Comparison of ENCODE assay signal across 8 cellular contexts in the genomic region with DNA sequence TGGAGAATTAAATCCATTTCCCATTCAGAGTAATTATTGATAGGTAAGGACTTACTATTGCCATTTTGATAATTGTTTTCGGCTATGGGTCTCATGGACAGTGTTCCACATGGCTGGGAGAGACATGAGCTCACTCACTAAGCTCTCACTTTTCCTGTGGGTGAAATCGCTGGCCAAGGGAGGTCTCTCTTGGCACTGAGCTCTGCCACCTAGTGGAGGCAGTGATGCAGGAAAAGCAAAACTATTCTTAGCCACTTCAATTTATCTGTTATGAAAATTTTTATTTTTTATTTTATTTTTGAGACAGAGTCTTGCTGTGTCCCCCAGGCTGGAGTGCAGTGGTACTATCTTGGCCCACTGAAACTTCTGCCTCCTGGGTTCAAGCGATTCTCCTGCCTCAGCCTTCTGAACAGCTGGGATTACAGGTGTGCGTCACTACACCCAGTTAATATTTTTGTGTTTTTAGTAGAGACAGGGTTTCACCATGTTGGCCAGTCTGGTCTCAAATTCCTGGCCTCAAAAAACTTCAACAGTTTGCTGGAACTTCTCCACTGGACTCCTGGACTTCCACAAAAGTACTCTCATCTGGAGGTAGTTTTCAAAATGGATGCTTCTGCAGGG. TPM values are rescaled to one million over a fixed set of nuclear protein-coding genes. Genes with fewer than 3 reads are reported as not detected.
DNase-seq lines count a peak whose midpoint lies in the region; ATAC-seq and TF ChIP-seq lines count a peak whose summit lies in the region.

No MANE protein-coding gene starts in this region.

- H3K4me1 Mint-ChIP-seq in CD4-positive, alpha-beta memory T cell, result peaks cover 6 to 18% (median 13%) of the 10 kb centered on the region in 4 donors
- H3K4me1 Mint-ChIP-seq in HFFc6 (ENCODE audit: low read depth) (peaks cover 32% of the 10 kb centered on the region), endothelial cell (ENCODE audit: unreplicated experiment) (peaks cover 8% of the 10 kb centered on the region)
- peaks cover 10% of the 10 kb centered on the region for H3K4me1 Mint-ChIP-seq in activated CD8-positive, alpha-beta T cell treated with anti-CD3 and anti-CD28 coated beads for 36 hours (ENCODE audit: low read depth)
- peaks cover 12 to 18% of the 10 kb centered on the region in 2 donors for H3K4me1 Mint-ChIP-seq in stimulated activated naive B cell treated with anti-CD40 and anti-IgM and Interleukin-4, amounts not matched to agents 10 μg/mL and 1 μg/mL and 100 μg/mL, for 72 hours

- peaks cover 6 to 10% of the 10 kb centered on the region in 2 donors for H3K27me3 Mint-ChIP-seq in CD4-positive, alpha-beta memory T cell
- H3K27me3 Mint-ChIP-seq in HFFc6 (ENCODE audit: insufficient read depth) (no peaks in the 10 kb centered on the region; the same call in 1 of the 2 replicates), endothelial cell (ENCODE audit: unreplicated experiment) (peaks cover 4% of the 10 kb centered on the region)
- H3K27me3 Mint-ChIP-seq in activated CD8-positive, alpha-beta T cell treated with anti-CD3 and anti-CD28 coated beads for 36 hours, result peaks cover 11% of the 10 kb centered on the region
- peaks cover 0 to 4% of the 10 kb centered on the region in 2 donors for H3K27me3 Mint-ChIP-seq in stimulated activated naive B cell treated with anti-CD40 and anti-IgM and Interleukin-4, amounts not matched to agents 10 μg/mL and 1 μg/mL and 100 μg/mL, for 72 hours

- POLR2A ChIA-PET in CD4-positive, alpha-beta memory T cell (lab: Charles Lee; ENCODE audit: partially characterized antibody), result interaction anchor here (1.1 to 1.4 kb wide), 2 partner anchors 43 to 56 kb away, joined by 5 to 6 read pairs; a partner anchor contains a TSS
- POLR2A ChIA-PET in activated CD8-positive, alpha-beta T cell treated with anti-CD3 and anti-CD28 coated beads for 36 hours (lab: Charles Lee), result interaction anchor here (1.6 kb wide), 1 partner anchor 56 kb away, joined by 5 read pairs; a partner anchor contains a TSS

- H3K9me3 Mint-ChIP-seq in CD4-positive, alpha-beta memory T cell, result no peaks in the 10 kb centered on the region
- H3K9me3 Mint-ChIP-seq in HFFc6 (no peaks in the 10 kb centered on the region), endothelial cell (ENCODE audit: unreplicated experiment) (no peaks in the 10 kb centered on the region)
- no peaks in the 10 kb centered on the region for H3K9me3 Mint-ChIP-seq in activated CD8-positive, alpha-beta T cell treated with anti-CD3 and anti-CD28 coated beads for 36 hours
- H3K9me3 Mint-ChIP-seq in stimulated activated naive B cell treated with anti-CD40 and anti-IgM and Interleukin-4, amounts not matched to agents 10 μg/mL and 1 μg/mL and 100 μg/mL, for 72 hours, result no peaks in the 10 kb centered on the region

- peaks cover 0 to 8% of the 10 kb centered on the region in 2 donors for H3K36me3 Mint-ChIP-seq in CD4-positive, alpha-beta memory T cell
- no peaks in the 10 kb centered on the region for H3K36me3 Mint-ChIP-seq in HFFc6 (ENCODE audit: low read depth)
- H3K36me3 Mint-ChIP-seq in activated CD8-positive, alpha-beta T cell treated with anti-CD3 and anti-CD28 coated beads for 36 hours (ENCODE audit: low read depth), result no peaks in the 10 kb centered on the region
- H3K36me3 Mint-ChIP-seq in endothelial cell (ENCODE audit: low read depth, unreplicated experiment), result no peaks in the 10 kb centered on the region
- no peaks in the 10 kb centered on the region for H3K36me3 Mint-ChIP-seq in stimulated activated naive B cell treated with anti-CD40 and anti-IgM and Interleukin-4, amounts not matched to agents 10 μg/mL and 1 μg/mL and 100 μg/mL, for 72 hours

- CTCF ChIA-PET in CD4-positive, alpha-beta memory T cell (lab: Charles Lee; ENCODE audit: partially characterized antibody), result interaction anchor here (0.7 to 3.7 kb wide), 42 partner anchors 8 to 854 kb away, joined by 3 to 81 read pairs (median 4); a partner anchor contains a TSS
- CTCF ChIA-PET in activated CD8-positive, alpha-beta T cell treated with anti-CD3 and anti-CD28 coated beads for 36 hours (lab: Charles Lee), result interaction anchor here (0.6 to 2.4 kb wide), 60 partner anchors 7 to 546 kb away, joined by 3 to 51 read pairs (median 3); a partner anchor contains a TSS

- no peaks in the 10 kb centered on the region for H3K9me3 ChIP-seq in CD4-positive, alpha-beta memory T cell (ENCODE audit: control insufficient read depth in 1 of 2, low read length in 2 of 2)

- no peak overlapping the region for H3K27ac ChIP-seq in CD4-positive, alpha-beta memory T cell (ENCODE audit: low read depth, low read length)

- no peak overlapping the region for H3K4me3 ChIP-seq in CD4-positive, alpha-beta memory T cell (ENCODE audit: low read length in 2 of 2)

- intact Hi-C loops in CD4-positive, alpha-beta memory T cell (cut with micrococcal nuclease), result loop anchor here (1.0 to 10.0 kb wide), 3 partner anchors 244 to 688 kb away; no protein-coding TSS in a partner anchor
- intact Hi-C loops in activated CD8-positive, alpha-beta T cell treated with anti-CD3 and anti-CD28 coated beads for 36 hours (cut with micrococcal nuclease), result no loop called here

- no peak overlapping the region for H3K4me3 Mint-ChIP-seq in CD4-positive, alpha-beta memory T cell
- H3K4me3 Mint-ChIP-seq in HFFc6 (no peak overlapping the region), endothelial cell (ENCODE audit: unreplicated experiment) (no peak overlapping the region)
- H3K4me3 Mint-ChIP-seq in activated CD8-positive, alpha-beta T cell treated with anti-CD3 and anti-CD28 coated beads for 36 hours, result peak overlapping the region; percentile 8
- H3K4me3 Mint-ChIP-seq in stimulated activated naive B cell treated with anti-CD40 and anti-IgM and Interleukin-4, amounts not matched to agents 10 μg/mL and 1 μg/mL and 100 μg/mL, for 72 hours, result no peak overlapping the region

- ATAC-seq in activated CD8-positive, alpha-beta T cell treated with anti-CD3 and anti-CD28 coated beads for 36 hours, result no peak
- ATAC-seq in stimulated activated naive B cell treated with anti-CD40 and anti-IgM and Interleukin-4, amounts not matched to agents 10 μg/mL and 1 μg/mL and 100 μg/mL, for 72 hours (replicated peaks), result no peak
- no peak for ATAC-seq in GM21786 (IDR thresholded peaks at IDR 0.05; ENCODE audit: unreplicated experiment)

- DNase-seq in CD4-positive, alpha-beta memory T cell, result peak; percentile 29 to 51 (median 39)
- DNase-seq in HFFc6 (peak; percentile 79), NCI-H82 (lab: John Stamatoyannopoulos, UW) (peak; percentile 90), endothelial cell (ENCODE audit: low spot score) (peak; percentile 61), mucosa of gallbladder (ENCODE audit: low spot score) (peak; percentile 72)
- peak; percentile 72 for DNase-seq in activated CD8-positive, alpha-beta T cell treated with anti-CD3 and anti-CD28 coated beads for 36 hours
- DNase-seq in stimulated activated naive B cell treated with anti-CD40 and anti-IgM and Interleukin-4, amounts not matched to agents 10 μg/mL and 1 μg/mL and 100 μg/mL, for 72 hours, result peak; percentile 42

- H3K36me3 ChIP-seq in CD4-positive, alpha-beta memory T cell (ENCODE audit: insufficient read depth, low read length), result no peaks in the 10 kb centered on the region

- H3K27me3 ChIP-seq in CD4-positive, alpha-beta memory T cell (ENCODE audit: insufficient read depth, low read length), result no peaks in the 10 kb centered on the region

- TF ChIP-seq CTCF in HFFc6 (IDR thresholded peaks at IDR 0.05), result peak; percentile 95
- peak; percentile 82 for TF ChIP-seq CTCF in activated CD8-positive, alpha-beta T cell treated with anti-CD3 and anti-CD28 coated beads for 36 hours (IDR thresholded peaks at IDR 0.05)
- TF ChIP-seq CTCF in endothelial cell (IDR thresholded peaks at IDR 0.05; ENCODE audit: unreplicated experiment), result peak; percentile 91

- H3K4me1 ChIP-seq in CD4-positive, alpha-beta memory T cell (ENCODE audit: insufficient read depth, low read length), result peaks cover 6% of the 10 kb centered on the region

- no peak overlapping the region for H3K27ac Mint-ChIP-seq in CD4-positive, alpha-beta memory T cell
- H3K27ac Mint-ChIP-seq in HFFc6 (peak overlapping the region; percentile 47; the same call in 1 of the 2 replicates), endothelial cell (ENCODE audit: unreplicated experiment) (no peak overlapping the region)
- H3K27ac Mint-ChIP-seq in activated CD8-positive, alpha-beta T cell treated with anti-CD3 and anti-CD28 coated beads for 36 hours, result no peak overlapping the region
- no peak overlapping the region for H3K27ac Mint-ChIP-seq in stimulated activated naive B cell treated with anti-CD40 and anti-IgM and Interleukin-4, amounts not matched to agents 10 μg/mL and 1 μg/mL and 100 μg/mL, for 72 hours

RNA-seq across cellular contexts. Expression of a gene that starts 4.7 kb away (rescaled TPM):
- total RNA-seq in CD4-positive, alpha-beta memory T cell, result 10 to 100 TPM; 63.3 to 68.2 TPM
- polyA plus RNA-seq in CD4-positive, alpha-beta memory T cell, result 100 to 1,000 TPM; 129 to 136 TPM
- total RNA-seq in HFFc6 (2021; fragmentation: NEBNext Ultra II Directional; extraction: Animal tissue kit (Norgen Biotek cat#: 25700)), result 10 to 100 TPM; 20.5 to 33.7 (median 25.7) TPM
- total RNA-seq in activated CD8-positive, alpha-beta T cell treated with anti-CD3 and anti-CD28 coated beads for 36 hours, result 10 to 100 TPM; 25.7 to 26.3 TPM
- total RNA-seq in endothelial cell (ENCODE audit: unreplicated experiment), result 30.7 TPM
- total RNA-seq in mucosa of gallbladder, result 76.0 TPM

RNA-seq across cellular contexts. Expression of a gene that starts 16.0 kb away (rescaled TPM):
- not detected for total RNA-seq in CD4-positive, alpha-beta memory T cell
- not detected for polyA plus RNA-seq in CD4-positive, alpha-beta memory T cell
- not detected for total RNA-seq in HFFc6 (2021; fragmentation: NEBNext Ultra II Directional; extraction: Animal tissue kit (Norgen Biotek cat#: 25700))
- not detected for total RNA-seq in activated CD8-positive, alpha-beta T cell treated with anti-CD3 and anti-CD28 coated beads for 36 hours
- total RNA-seq in endothelial cell (ENCODE audit: unreplicated experiment) (not detected), mucosa of gallbladder (not detected)

RNA-seq across cellular contexts. Expression of a gene that starts 56.0 kb away (rescaled TPM):
- 10 to 100 TPM; 38.0 to 44.7 TPM for total RNA-seq in CD4-positive, alpha-beta memory T cell
- 10 to 100 TPM; 55.5 to 60.0 TPM for polyA plus RNA-seq in CD4-positive, alpha-beta memory T cell
- total RNA-seq in HFFc6 (2021; fragmentation: NEBNext Ultra II Directional; extraction: Animal tissue kit (Norgen Biotek cat#: 25700)), result 10 to 100 TPM; 27.0 to 32.8 (median 31.5) TPM
- total RNA-seq in activated CD8-positive, alpha-beta T cell treated with anti-CD3 and anti-CD28 coated beads for 36 hours, result 10 to 100 TPM; 31.0 to 31.8 TPM
- total RNA-seq in endothelial cell (ENCODE audit: unreplicated experiment) (43.8 TPM), mucosa of gallbladder (27.5 TPM)

Comparison
In these comparisons a context has a peak if more than half of its experiments do, and no peak if none do; other contexts are left out.
1. DNase-seq: peak in every context shown above with its lines; median percentile 90 in NCI-H82; 79 in HFFc6; 72 in activated CD8-positive, alpha-beta T cell treated with anti-CD3 and anti-CD28 coated beads for 36 hours; 72 in mucosa of gallbladder; 61 in endothelial cell; 42 in stimulated activated naive B cell treated with anti-CD40 and anti-IgM and Interleukin-4, amounts not matched to agents 10 μg/mL and 1 μg/mL and 100 μg/mL, for 72 hours; 39 in CD4-positive, alpha-beta memory T cell.